In the genomic region with DNA sequence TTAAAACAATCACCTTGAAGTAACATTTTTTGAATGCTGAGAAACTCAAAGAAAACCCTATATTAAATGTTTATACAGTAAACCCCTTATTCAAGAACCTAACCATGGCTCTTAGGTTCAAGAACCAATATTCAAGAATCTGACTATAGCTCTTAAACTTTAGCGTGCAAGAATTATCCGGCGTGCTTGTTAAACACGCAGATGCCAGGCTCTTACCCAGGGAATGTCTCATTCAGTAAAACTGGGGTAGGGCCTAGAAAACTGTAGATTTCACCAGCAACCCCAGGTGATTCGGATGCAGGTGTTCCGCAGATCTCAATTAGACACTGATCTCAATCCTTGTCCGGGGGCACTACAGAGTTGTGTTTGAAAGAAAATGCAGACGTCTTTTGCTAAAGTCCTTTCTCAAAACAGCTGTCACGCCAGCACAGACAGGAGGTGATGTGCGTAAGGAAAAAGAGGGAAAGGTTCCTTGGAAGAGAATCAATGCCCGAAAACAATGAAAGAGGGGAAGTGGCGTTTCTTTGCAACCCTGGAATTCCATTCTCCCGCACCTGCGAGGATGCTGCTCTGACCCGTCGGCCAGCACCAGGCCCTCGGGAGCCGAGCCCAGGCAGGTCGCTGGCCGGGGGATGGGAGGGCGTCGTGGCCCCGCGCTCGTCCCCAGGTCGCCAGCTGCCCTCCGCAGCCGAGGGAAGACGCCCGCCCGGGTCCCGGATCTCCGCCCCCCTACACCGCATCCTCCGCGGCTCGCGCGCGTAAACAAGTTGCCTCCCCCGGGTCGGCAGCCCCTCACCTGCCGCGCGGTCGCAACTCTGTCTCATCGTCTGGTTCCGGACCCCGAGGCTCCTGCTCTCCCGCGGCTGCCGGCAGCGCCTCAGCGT, we compare ENCODE assay signal across 8 cellular contexts. TPM values are rescaled to one million over a fixed set of nuclear protein-coding genes. Genes with fewer than 3 reads are reported as not detected.
DNase-seq lines count a peak whose midpoint lies in the region; ATAC-seq and TF ChIP-seq lines count a peak whose summit lies in the region.

No MANE protein-coding gene starts in this region.

- H3K36me3 Mint-ChIP-seq in activated CD8-positive, alpha-beta T cell treated with anti-CD3 and anti-CD28 coated beads, Interleukin-2, amount 10 ng/mL, durations not matched to agents 7 days and 5 days (ENCODE audit: low read depth), result no peaks in the 10 kb centered on the region
- H3K36me3 Mint-ChIP-seq in endodermal cell (ENCODE audit: low read depth), result no peaks in the 10 kb centered on the region

- POLR2A ChIA-PET in activated CD8-positive, alpha-beta T cell treated with anti-CD3 and anti-CD28 coated beads, Interleukin-2, amount 10 ng/mL, durations not matched to agents 7 days and 5 days (lab: Charles Lee), result interaction anchor here (0.7 to 3.4 kb wide), 4 partner anchors 14 to 47 kb away, joined by 5 to 19 read pairs (median 12); no protein-coding TSS in a partner anchor

- H3K36me3 ChIP-seq in endodermal cell (ENCODE audit: control insufficient read depth, insufficient read depth, low read length), result no peaks in the 10 kb centered on the region

- peaks cover 5% of the 10 kb centered on the region for H3K4me1 ChIP-seq in endodermal cell (ENCODE audit: control insufficient read depth, insufficient read depth, low read length)

- no peaks in the 10 kb centered on the region for H3K27me3 ChIP-seq in endodermal cell (ENCODE audit: control insufficient read depth, insufficient read depth, low read length, poor library complexity, severe bottlenecking)

- H3K9me3 ChIP-seq in endodermal cell (ENCODE audit: control insufficient read depth, low read length), result no peaks in the 10 kb centered on the region

- CTCF ChIA-PET in activated CD8-positive, alpha-beta T cell treated with anti-CD3 and anti-CD28 coated beads, Interleukin-2, amount 10 ng/mL, durations not matched to agents 7 days and 5 days (lab: Charles Lee), result interaction anchor here (1.0 to 2.7 kb wide), 4 partner anchors 33 to 66 kb away, joined by 3 to 12 read pairs (median 3); a partner anchor contains a TSS

- DNase-seq in AG08395 (ENCODE audit: low spot score) (peak; percentile 11), endodermal cell (peak; percentile 73), mucosa of gallbladder (ENCODE audit: low spot score) (peak; percentile 21)
- DNase-seq in Jurkat, Clone E6-1 (ENCODE audit: low read depth, low spot score), result no peak
- DNase-seq in activated CD8-positive, alpha-beta T cell treated with anti-CD3 and anti-CD28 coated beads, Interleukin-2, amount 10 ng/mL, durations not matched to agents 7 days and 5 days, result peak; percentile 72
- peak; percentile 21 to 52 for DNase-seq in stimulated activated CD8-positive, alpha-beta memory T cell treated with anti-CD3 and anti-CD28 coated beads, Interleukin-7, amount 100 ng/mL, for 4 hours (ENCODE audit: low read depth in 2 of 2)

- H3K27ac ChIP-seq in endodermal cell (ENCODE audit: low read depth, low read length), result peak overlapping the region; percentile 85

- ATAC-seq in GM19438 (IDR thresholded peaks at IDR 0.05; ENCODE audit: low read depth, unreplicated experiment) (peak; percentile 2), GM18858 (IDR thresholded peaks at IDR 0.05; ENCODE audit: unreplicated experiment) (no peak)
- ATAC-seq in activated CD8-positive, alpha-beta T cell treated with anti-CD3 and anti-CD28 coated beads, Interleukin-2, amount 10 ng/mL, durations not matched to agents 7 days and 5 days, result peak; percentile 6

- peaks cover 10% of the 10 kb centered on the region for H3K4me1 Mint-ChIP-seq in activated CD8-positive, alpha-beta T cell treated with anti-CD3 and anti-CD28 coated beads, Interleukin-2, amount 10 ng/mL, durations not matched to agents 7 days and 5 days (ENCODE audit: low read depth)
- H3K4me1 Mint-ChIP-seq in endodermal cell, result peaks cover 22% of the 10 kb centered on the region

- H3K27ac Mint-ChIP-seq in activated CD8-positive, alpha-beta T cell treated with anti-CD3 and anti-CD28 coated beads, Interleukin-2, amount 10 ng/mL, durations not matched to agents 7 days and 5 days, result peak overlapping the region; percentile 92
- peak overlapping the region; percentile 89 for H3K27ac Mint-ChIP-seq in endodermal cell

- H3K4me3 ChIP-seq in Jurkat, Clone E6-1 (ENCODE audit: low read length), result peak overlapping the region; percentile 91
- H3K4me3 ChIP-seq in endodermal cell (ENCODE audit: low read length), result peak overlapping the region; percentile 95

- WGBS in endodermal cell (ENCODE audit: insufficient coverage in 1 of 2, insufficient read length in 1 of 2), 2 experiments, result 1 to 6% methylated on average over 8 to 54 of the region's 54 CpGs

- peak overlapping the region; percentile 74 for H3K9ac ChIP-seq in endodermal cell (ENCODE audit: extremely low read depth, low read length, poor library complexity, severe bottlenecking)

- peak overlapping the region; percentile 94 for H3K4me3 Mint-ChIP-seq in activated CD8-positive, alpha-beta T cell treated with anti-CD3 and anti-CD28 coated beads, Interleukin-2, amount 10 ng/mL, durations not matched to agents 7 days and 5 days
- H3K4me3 Mint-ChIP-seq in endodermal cell, result no peak overlapping the region

- TF ChIP-seq CTCF in endodermal cell (conservative IDR thresholded peaks at IDR 0.05), result no peak

- no peaks in the 10 kb centered on the region for H3K27me3 Mint-ChIP-seq in activated CD8-positive, alpha-beta T cell treated with anti-CD3 and anti-CD28 coated beads, Interleukin-2, amount 10 ng/mL, durations not matched to agents 7 days and 5 days (ENCODE audit: low read depth)
- no peaks in the 10 kb centered on the region for H3K27me3 Mint-ChIP-seq in endodermal cell (ENCODE audit: insufficient read depth)

- no peaks in the 10 kb centered on the region for H3K9me3 Mint-ChIP-seq in activated CD8-positive, alpha-beta T cell treated with anti-CD3 and anti-CD28 coated beads, Interleukin-2, amount 10 ng/mL, durations not matched to agents 7 days and 5 days (ENCODE audit: insufficient read depth)
- H3K9me3 Mint-ChIP-seq in endodermal cell, result no peaks in the 10 kb centered on the region

RNA-seq across cellular contexts. Expression of a gene that starts 0.9 kb away (rescaled TPM):
- 7.5 TPM for polyA plus RNA-seq in Jurkat, Clone E6-1 (2012; ENCODE audit: insufficient read depth, insufficient read length)
- 10 to 100 TPM; 18.4 to 19.7 TPM for total RNA-seq in activated CD8-positive, alpha-beta T cell treated with anti-CD3 and anti-CD28 coated beads, Interleukin-2, amount 10 ng/mL, durations not matched to agents 7 days and 5 days
- total RNA-seq in endodermal cell (10 to 100 TPM; 26.3 to 45.2 TPM), mucosa of gallbladder (17.9 TPM)
- 17.9 TPM for polyA plus RNA-seq in endodermal cell (2013, experiment 1 of 2)
- 20.4 TPM for polyA plus RNA-seq in endodermal cell (2013, experiment 2 of 2)
